1 cellular context compared by ENCODE assay signal in the genomic region with DNA sequence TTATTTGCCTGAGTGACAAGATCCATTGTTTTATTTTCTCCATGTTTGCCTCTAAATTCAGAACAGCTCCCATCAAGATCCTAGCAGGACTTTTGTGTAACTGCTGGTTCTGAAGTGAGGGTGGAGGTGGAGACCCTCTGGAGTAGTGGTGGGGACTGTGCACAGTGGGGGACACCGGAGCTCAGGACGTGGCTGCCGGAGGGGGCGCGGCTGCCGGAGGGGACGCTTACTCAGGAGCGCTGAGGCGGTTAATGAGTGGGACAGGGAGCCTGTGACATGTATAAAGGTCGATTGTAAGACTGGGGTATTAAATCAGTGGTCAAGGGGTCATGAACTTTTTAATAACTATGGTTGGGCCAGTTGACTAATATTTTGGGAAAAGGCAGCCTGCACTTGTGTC.
TF ChIP-seq lines count a peak whose summit lies in the region.

No MANE protein-coding gene starts in this region.

TF ChIP-seq in WTC11, 78 proteins besides CTCF, POLR2A, EP300 and RAD21 (continued from another document):
- TF ChIP-seq, protein P1, sequence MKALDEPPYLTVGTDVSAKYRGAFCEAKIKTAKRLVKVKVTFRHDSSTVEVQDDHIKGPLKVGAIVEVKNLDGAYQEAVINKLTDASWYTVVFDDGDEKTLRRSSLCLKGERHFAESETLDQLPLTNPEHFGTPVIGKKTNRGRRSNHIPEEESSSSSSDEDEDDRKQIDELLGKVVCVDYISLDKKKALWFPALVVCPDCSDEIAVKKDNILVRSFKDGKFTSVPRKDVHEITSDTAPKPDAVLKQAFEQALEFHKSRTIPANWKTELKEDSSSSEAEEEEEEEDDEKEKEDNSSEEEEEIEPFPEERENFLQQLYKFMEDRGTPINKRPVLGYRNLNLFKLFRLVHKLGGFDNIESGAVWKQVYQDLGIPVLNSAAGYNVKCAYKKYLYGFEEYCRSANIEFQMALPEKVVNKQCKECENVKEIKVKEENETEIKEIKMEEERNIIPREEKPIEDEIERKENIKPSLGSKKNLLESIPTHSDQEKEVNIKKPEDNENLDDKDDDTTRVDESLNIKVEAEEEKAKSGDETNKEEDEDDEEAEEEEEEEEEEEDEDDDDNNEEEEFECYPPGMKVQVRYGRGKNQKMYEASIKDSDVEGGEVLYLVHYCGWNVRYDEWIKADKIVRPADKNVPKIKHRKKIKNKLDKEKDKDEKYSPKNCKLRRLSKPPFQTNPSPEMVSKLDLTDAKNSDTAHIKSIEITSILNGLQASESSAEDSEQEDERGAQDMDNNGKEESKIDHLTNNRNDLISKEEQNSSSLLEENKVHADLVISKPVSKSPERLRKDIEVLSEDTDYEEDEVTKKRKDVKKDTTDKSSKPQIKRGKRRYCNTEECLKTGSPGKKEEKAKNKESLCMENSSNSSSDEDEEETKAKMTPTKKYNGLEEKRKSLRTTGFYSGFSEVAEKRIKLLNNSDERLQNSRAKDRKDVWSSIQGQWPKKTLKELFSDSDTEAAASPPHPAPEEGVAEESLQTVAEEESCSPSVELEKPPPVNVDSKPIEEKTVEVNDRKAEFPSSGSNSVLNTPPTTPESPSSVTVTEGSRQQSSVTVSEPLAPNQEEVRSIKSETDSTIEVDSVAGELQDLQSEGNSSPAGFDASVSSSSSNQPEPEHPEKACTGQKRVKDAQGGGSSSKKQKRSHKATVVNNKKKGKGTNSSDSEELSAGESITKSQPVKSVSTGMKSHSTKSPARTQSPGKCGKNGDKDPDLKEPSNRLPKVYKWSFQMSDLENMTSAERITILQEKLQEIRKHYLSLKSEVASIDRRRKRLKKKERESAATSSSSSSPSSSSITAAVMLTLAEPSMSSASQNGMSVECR (CRISPR knock-in tag; IDR thresholded peaks at IDR 0.05; ENCODE audit: borderline replicate concordance): no peak
- no peak for TF ChIP-seq JAZF1 (CRISPR knock-in tag; IDR thresholded peaks at IDR 0.05)
- TF ChIP-seq ERG (CRISPR knock-in tag; IDR thresholded peaks at IDR 0.05): no peak
- TF ChIP-seq, protein P2, sequence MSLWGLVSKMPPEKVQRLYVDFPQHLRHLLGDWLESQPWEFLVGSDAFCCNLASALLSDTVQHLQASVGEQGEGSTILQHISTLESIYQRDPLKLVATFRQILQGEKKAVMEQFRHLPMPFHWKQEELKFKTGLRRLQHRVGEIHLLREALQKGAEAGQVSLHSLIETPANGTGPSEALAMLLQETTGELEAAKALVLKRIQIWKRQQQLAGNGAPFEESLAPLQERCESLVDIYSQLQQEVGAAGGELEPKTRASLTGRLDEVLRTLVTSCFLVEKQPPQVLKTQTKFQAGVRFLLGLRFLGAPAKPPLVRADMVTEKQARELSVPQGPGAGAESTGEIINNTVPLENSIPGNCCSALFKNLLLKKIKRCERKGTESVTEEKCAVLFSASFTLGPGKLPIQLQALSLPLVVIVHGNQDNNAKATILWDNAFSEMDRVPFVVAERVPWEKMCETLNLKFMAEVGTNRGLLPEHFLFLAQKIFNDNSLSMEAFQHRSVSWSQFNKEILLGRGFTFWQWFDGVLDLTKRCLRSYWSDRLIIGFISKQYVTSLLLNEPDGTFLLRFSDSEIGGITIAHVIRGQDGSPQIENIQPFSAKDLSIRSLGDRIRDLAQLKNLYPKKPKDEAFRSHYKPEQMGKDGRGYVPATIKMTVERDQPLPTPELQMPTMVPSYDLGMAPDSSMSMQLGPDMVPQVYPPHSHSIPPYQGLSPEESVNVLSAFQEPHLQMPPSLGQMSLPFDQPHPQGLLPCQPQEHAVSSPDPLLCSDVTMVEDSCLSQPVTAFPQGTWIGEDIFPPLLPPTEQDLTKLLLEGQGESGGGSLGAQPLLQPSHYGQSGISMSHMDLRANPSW (CRISPR knock-in tag; conservative IDR thresholded peaks at IDR 0.05; ENCODE audit: low read depth): no peak
- TF ChIP-seq ETV6 (CRISPR knock-in tag; IDR thresholded peaks at IDR 0.05): no peak
- TF ChIP-seq HMGA2 (CRISPR knock-in tag; IDR thresholded peaks at IDR 0.05): no peak
- TF ChIP-seq AFF4 (CRISPR knock-in tag; IDR thresholded peaks at IDR 0.05; ENCODE audit: borderline replicate concordance): no peak
- no peak for TF ChIP-seq OVOL2 (CRISPR knock-in tag; IDR thresholded peaks at IDR 0.05; ENCODE audit: borderline replicate concordance)
- no peak for TF ChIP-seq MYBL2 (CRISPR knock-in tag; IDR thresholded peaks at IDR 0.05)
